ENCODE assay signal across 22 cellular contexts in genomic region chr3:193769437-193769836, GRCh38.
"Had no signal": no experiment of that assay in that cellular context is flagged by ENCODE, and none has a peak within 500 bp of the region (broad histone marks: within the 10 kb centered on the region; RNA-seq: fewer than 3 reads in every experiment).

No MANE protein-coding gene starts in this region.

- H3K4me1 ChIP-seq: SJSA1 had no signal

- H3K27ac ChIP-seq: KMS-11, SJSA1, SK-N-MC had no signal

- ATAC-seq: K562 had no signal

- H3K36me3 Mint-ChIP-seq: IgD-negative memory B cell had no signal

- H3K4me3 ChIP-seq: K562, SJSA1, SK-N-MC had no signal

- H3K9me3 Mint-ChIP-seq: IgD-negative memory B cell had no signal

- H3K36me3 ChIP-seq: SJSA1 had no signal

- H3K9me3 ChIP-seq: SJSA1 had no signal

- DNase-seq: Kasumi-1, MM.1S, NCI-H1092 treated with DMSO at 0.1 percent for 48 hours, NCI-H1436, NCI-H187, NCI-H2029, NCI-H2081 treated with DMSO at 0.1 percent for 48 hours, NCI-H2171, NCI-H226, NCI-H446, NCI-H510A, NCI-H524 treated with DMSO at 0.1 percent for 48 hours, NCI-H69, NCI-H774, Right ventricle myocardium superior, RPMI8226, SIG-M5 had no signal

- H3K27me3 ChIP-seq: SJSA1 had no signal

- H3K4me1 Mint-ChIP-seq: IgD-negative memory B cell had no signal
